25 cellular contexts compared by ENCODE assay signal in the genomic region with DNA sequence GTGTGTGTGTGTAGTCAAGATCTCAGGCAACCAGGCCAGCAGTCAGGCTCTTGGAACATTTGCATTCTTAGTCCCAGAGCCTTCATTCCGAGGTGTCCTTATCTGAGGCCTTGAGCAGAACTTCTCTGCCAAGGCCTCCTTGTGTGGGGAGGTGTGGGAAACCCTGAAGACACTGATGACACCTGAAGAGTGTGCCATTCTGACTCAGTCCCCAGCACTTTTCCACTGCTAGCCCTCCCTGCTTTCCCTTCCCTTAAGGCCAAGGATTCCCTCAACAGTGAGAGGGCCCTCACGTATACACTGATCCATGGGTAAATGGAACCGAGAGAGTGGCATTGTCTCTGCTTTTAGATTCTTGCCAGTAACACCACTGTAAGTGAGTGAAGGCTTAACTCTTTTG. TPM values are rescaled to one million over a fixed set of nuclear protein-coding genes. Genes with fewer than 3 reads are reported as not detected.
DNase-seq lines count a peak whose midpoint lies in the region; ATAC-seq, FAIRE-seq and TF ChIP-seq lines count a peak whose summit lies in the region.
"Had no signal": no experiment of that assay in that cellular context is flagged by ENCODE, and none has a peak within 500 bp of the region (broad histone marks: within the 10 kb centered on the region; RNA-seq: fewer than 3 reads in every experiment).

No MANE protein-coding gene starts in this region.

- H3K36me3 Mint-ChIP-seq in astrocyte (ENCODE audit: low read depth, unreplicated experiment) (no peaks in the 10 kb centered on the region), T-cell (peaks cover 22% of the 10 kb centered on the region)

- ATAC-seq in T-cell (replicated peaks in 1 of 4): no peak
- ATAC-seq: activated CD8-positive, alpha-beta memory T cell treated with anti-CD3 and anti-CD28 coated beads, Interleukin-2, amount 10 ng/mL, durations not matched to agents 7 days and 5 days; gastroesophageal sphincter; stimulated activated naive CD8-positive, alpha-beta T cell treated with anti-CD3 and anti-CD28 coated beads, Interleukin-15, Interleukin-2, amounts not matched to agents 100 U/mL and 50 U/mL, for 24 hours had no signal

- H3K9ac ChIP-seq in HUES48 (ENCODE audit: low read depth, low read length) (no peak overlapping the region), astrocyte (ENCODE audit: low read length) (peak overlapping the region; percentile 25), skeletal muscle satellite cell (ENCODE audit: low read depth, low read length) (peak overlapping the region; percentile 54)

- no peak for TF ChIP-seq CTCF in astrocyte (IDR thresholded peaks at IDR 0.05; ENCODE audit: insufficient read depth, low read depth, low read length)

- H3K27ac Mint-ChIP-seq in astrocyte (ENCODE audit: unreplicated experiment): no peak overlapping the region
- no peak overlapping the region for H3K27ac Mint-ChIP-seq in T-cell
- H3K27ac Mint-ChIP-seq: activated CD8-positive, alpha-beta memory T cell treated with anti-CD3 and anti-CD28 coated beads, Interleukin-2, amount 10 ng/mL, durations not matched to agents 7 days and 5 days; activated naive CD8-positive, alpha-beta T cell; naive B cell had no signal

- peak overlapping the region; percentile 44 for H2AFZ ChIP-seq in astrocyte (ENCODE audit: low read depth, low read length)

- peaks cover 17% of the 10 kb centered on the region for H3K4me1 Mint-ChIP-seq in astrocyte (ENCODE audit: low read depth, unreplicated experiment)
- peaks cover 8 to 14% (median 11%) of the 10 kb centered on the region in 3 donors for H3K4me1 Mint-ChIP-seq in T-cell

- no peaks in the 10 kb centered on the region for H3K27me3 Mint-ChIP-seq in astrocyte (ENCODE audit: low read depth, unreplicated experiment)
- no peaks in the 10 kb centered on the region for H3K27me3 Mint-ChIP-seq in T-cell
- H3K27me3 Mint-ChIP-seq: activated CD8-positive, alpha-beta memory T cell treated with anti-CD3 and anti-CD28 coated beads, Interleukin-2, amount 10 ng/mL, durations not matched to agents 7 days and 5 days; activated naive CD8-positive, alpha-beta T cell; naive B cell had no signal

- no peaks in the 10 kb centered on the region for H3K36me3 ChIP-seq in HUES48 (ENCODE audit: control insufficient read depth, insufficient read depth, low read length)
- no peaks in the 10 kb centered on the region for H3K36me3 ChIP-seq in astrocyte (ENCODE audit: insufficient read depth, low read length)
- H3K36me3 ChIP-seq in skeletal muscle satellite cell (ENCODE audit: insufficient read depth, low read length): no peaks in the 10 kb centered on the region
- H3K36me3 ChIP-seq: brain microvascular endothelial cell, gastroesophageal sphincter, WERI-Rb-1 had no signal

- H3K4me3 Mint-ChIP-seq in astrocyte (ENCODE audit: unreplicated experiment) (no peak overlapping the region), T-cell (no peak overlapping the region)
- H3K4me3 Mint-ChIP-seq: activated CD8-positive, alpha-beta memory T cell treated with anti-CD3 and anti-CD28 coated beads, Interleukin-2, amount 10 ng/mL, durations not matched to agents 7 days and 5 days; activated naive CD8-positive, alpha-beta T cell; CD14-positive monocyte; naive B cell had no signal

- H3K9me3 ChIP-seq in HUES48 (ENCODE audit: control insufficient read depth, insufficient read depth, low read length): no peaks in the 10 kb centered on the region
- H3K9me3 ChIP-seq in astrocyte (ENCODE audit: insufficient read depth, low read depth, low read length): no peaks in the 10 kb centered on the region
- no peaks in the 10 kb centered on the region for H3K9me3 ChIP-seq in skeletal muscle satellite cell (replicated peaks; ENCODE audit: low read length)
- H3K9me3 ChIP-seq: esophagus muscularis mucosa, gastroesophageal sphincter had no signal

- H3K9me3 Mint-ChIP-seq in astrocyte (ENCODE audit: unreplicated experiment) (no peaks in the 10 kb centered on the region), T-cell (no peaks in the 10 kb centered on the region)

- H3K27me3 ChIP-seq in HUES48 (ENCODE audit: control insufficient read depth, insufficient read depth, low read length) (no peaks in the 10 kb centered on the region), astrocyte (ENCODE audit: insufficient read depth, low read length) (no peaks in the 10 kb centered on the region), skeletal muscle satellite cell (ENCODE audit: control insufficient read depth, insufficient read depth, low read length) (no peaks in the 10 kb centered on the region)
- H3K27me3 ChIP-seq: brain microvascular endothelial cell, esophagus muscularis mucosa, gastroesophageal sphincter had no signal

- no peak overlapping the region for H3K4me3 ChIP-seq in HUES48 (ENCODE audit: low read depth, low read length)
- H3K4me3 ChIP-seq in astrocyte (ENCODE audit: insufficient read depth, low read depth, low read length): no peak overlapping the region
- no peak overlapping the region for H3K4me3 ChIP-seq in skeletal muscle satellite cell (ENCODE audit: low read length)
- H3K4me3 ChIP-seq: esophagus muscularis mucosa, gastroesophageal sphincter had no signal

- H3K79me2 ChIP-seq in astrocyte (ENCODE audit: insufficient read depth, low read length): no peaks in the 10 kb centered on the region

- CTCF ChIA-PET in T-cell (lab: Charles Lee): interaction anchor here (0.6 kb wide), 2 partner anchors 85 to 591 kb away, joined by 3 to 4 read pairs; no protein-coding TSS in a partner anchor

- FAIRE-seq in astrocyte (lab: Jason Lieb, UNC): no peak
- FAIRE-seq: D721Med, GM12892, islet of Langerhans had no signal

- H3K27ac ChIP-seq in HUES48 (ENCODE audit: low read depth, low read length) (peak overlapping the region; percentile 6), astrocyte (ENCODE audit: low read depth, low read length) (no peak overlapping the region)
- H3K27ac ChIP-seq: brain microvascular endothelial cell, esophagus muscularis mucosa, gastroesophageal sphincter, WERI-Rb-1 had no signal

- H3K4me2 ChIP-seq in astrocyte (ENCODE audit: low read length): peak overlapping the region; percentile 45
- H3K4me2 ChIP-seq in skeletal muscle satellite cell (ENCODE audit: low read length): peak overlapping the region; percentile 63

- POLR2A ChIA-PET in T-cell (lab: Charles Lee): no interaction called here

- H3K4me1 ChIP-seq in HUES48 (ENCODE audit: control insufficient read depth, insufficient read depth, low read length) (peaks cover 13% of the 10 kb centered on the region; the same call in 1 of the 2 replicates), astrocyte (ENCODE audit: insufficient read depth, low read length) (peaks cover 7% of the 10 kb centered on the region), skeletal muscle satellite cell (ENCODE audit: control insufficient read depth, insufficient read depth, low read length) (peaks cover 22% of the 10 kb centered on the region)
- H3K4me1 ChIP-seq: esophagus muscularis mucosa, gastroesophageal sphincter had no signal

- no peaks in the 10 kb centered on the region for H4K20me1 ChIP-seq in astrocyte (ENCODE audit: insufficient read depth, low read length)

- DNase-seq in astrocyte (ENCODE audit: low read depth) (no peak), islet precursor cell (peak; percentile 59), T-cell (no peak), NK-92 (lab: John Stamatoyannopoulos, UW; ENCODE audit: unreplicated experiment) (no peak), GF-D8 (lab: John Stamatoyannopoulos, UW) (no peak)
- DNase-seq: activated CD4-positive, alpha-beta T cell treated with anti-CD3 and anti-CD28 coated beads, Interleukin-2, amount 50 U/mL, for 1 hour; activated CD8-positive, alpha-beta memory T cell treated with anti-CD3 and anti-CD28 coated beads, Interleukin-2, amount 10 ng/mL, durations not matched to agents 7 days and 5 days; brain microvascular endothelial cell; cortex of kidney; naive B cell; NCI-H1105; NCI-H2029 treated with DMSO at 0.1 percent for 48 hours; NCI-H774; retina; stimulated activated naive CD8-positive, alpha-beta T cell treated with anti-CD3 and anti-CD28 coated beads, Interleukin-15, Interleukin-2, amounts not matched to agents 100 U/mL and 50 U/mL, for 24 hours; WERI-Rb-1 had no signal

RNA-seq across cellular contexts. Expression of a gene that starts 30.3 kb away (rescaled TPM):
- total RNA-seq in astrocyte (5.9 and 6.3 TPM in 2 replicates), T-cell (10 to 100 TPM; 14.1 to 22.6 (median 20.5) TPM)
- 4.8 and 5.8 TPM in 2 replicates for total RNA-seq in skeletal muscle satellite cell (2012; rRNA removed)

RNA-seq across cellular contexts. Expression of a gene that starts 41.5 kb away (rescaled TPM):
- total RNA-seq in astrocyte: 2.7 and 3.5 TPM in 2 replicates
- total RNA-seq in skeletal muscle satellite cell (2012; rRNA removed): 0.76 and 1.5 TPM in 2 replicates
- total RNA-seq in T-cell: 10 to 100 TPM in 1 of 5 donors, 1 to 10 TPM in 4; 6.3 to 11.4 (median 8.6) TPM

RNA-seq across cellular contexts. Expression of a gene that starts 56.9 kb away (rescaled TPM):
- total RNA-seq in astrocyte (5,172 and 5,400 TPM in 2 replicates), T-cell (1,000 to 10,000 TPM in 4 of 5 donors, 100 to 1,000 TPM in 1; 704 to 1,632 (median 1,212) TPM)
- total RNA-seq in skeletal muscle satellite cell (2012; rRNA removed): 9,208 and 11,075 TPM in 2 replicates
